ENCODE assay signal across 22 cellular contexts in the genomic region with DNA sequence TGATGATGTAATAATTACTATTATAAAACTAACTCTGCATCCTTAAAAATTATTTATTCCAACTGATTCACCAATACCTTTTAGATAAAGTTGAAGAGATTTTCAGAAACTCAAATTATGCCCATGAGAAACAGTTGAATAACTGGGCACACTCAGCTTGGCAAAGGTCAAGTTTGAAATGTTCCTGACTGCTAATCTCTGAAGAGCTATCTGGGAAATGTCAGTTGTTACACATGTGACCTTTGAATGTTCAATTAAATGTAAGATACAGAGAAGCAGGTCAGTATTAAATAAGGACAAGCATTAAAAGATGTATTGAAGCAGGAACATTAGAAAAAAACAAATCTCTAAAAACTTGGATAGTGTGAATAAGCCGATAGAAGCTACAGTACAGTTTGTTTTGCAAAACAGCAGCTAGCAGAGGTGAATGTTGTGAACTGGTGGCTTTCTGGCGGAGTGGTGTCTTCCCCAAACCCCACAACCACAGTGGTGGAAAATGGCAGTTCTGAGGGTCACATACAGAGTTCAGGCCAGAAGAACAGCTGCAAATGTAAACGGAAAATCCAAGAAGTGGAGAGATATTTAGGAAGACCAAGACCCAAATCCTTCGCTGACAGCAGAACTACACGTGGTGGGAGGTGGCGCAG.
"Had no signal": no experiment of that assay in that cellular context is flagged by ENCODE, and none has a peak within 500 bp of the region (broad histone marks: within the 10 kb centered on the region; RNA-seq: fewer than 3 reads in every experiment).

No MANE protein-coding gene starts in this region.

- H3K4me3 ChIP-seq: MG63, SJCRH30, SK-N-MC had no signal

- H3K36me3 ChIP-seq: MG63, SJCRH30 had no signal

- FAIRE-seq: HTR-8/SVneo, RCC 7860 had no signal

- DNase-seq: Karpas-422, KG1, MG63, NCI-H1092, NCI-H1105 treated with DMSO at 0.1 percent for 48 hours, NCI-H1417 treated with DMSO at 0.1 percent for 48 hours, NCI-H146, NCI-H1694 treated with DMSO at 0.1 percent for 48 hours, NCI-H1930, NCI-H2081, NCI-H2107, NCI-H2227 treated with DMSO at 0.1 percent for 48 hours, NCI-H524, NCI-H526 treated with DMSO at 0.1 percent for 48 hours, NCI-H748 treated with DMSO at 0.1 percent for 48 hours, RPMI8226, SHP77 treated with DMSO at 0.1 percent for 48 hours, SJCRH30 had no signal

- H3K4me1 ChIP-seq: SJCRH30 had no signal

- H3K27ac ChIP-seq: HL-60, SJCRH30, SK-N-MC had no signal

- H3K9me3 ChIP-seq: MG63, SJCRH30 had no signal
